ENCODE assay signal across 7 cellular contexts in the genomic region with DNA sequence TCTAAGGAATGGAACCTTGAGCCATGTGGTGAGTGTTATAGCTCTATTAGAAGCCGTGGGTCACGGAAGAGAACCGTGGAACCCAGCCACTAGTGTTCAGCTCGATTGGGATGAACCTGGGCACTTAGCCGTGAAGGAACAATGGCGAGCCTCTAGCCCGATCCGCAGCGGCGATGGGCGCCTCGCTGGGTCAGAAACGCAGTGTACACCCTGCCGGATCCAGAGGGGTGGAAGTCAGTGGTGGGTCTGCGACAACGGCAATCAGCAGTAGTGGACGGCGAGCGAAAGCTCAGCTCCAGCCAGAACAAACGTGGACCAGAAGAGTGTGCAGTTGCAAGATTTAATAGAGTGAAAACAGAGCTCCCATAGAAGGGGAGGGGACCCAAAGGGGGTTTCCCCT. TPM values are rescaled to one million over a fixed set of nuclear protein-coding genes. Genes with fewer than 3 reads are reported as not detected.
"Had no signal": no experiment of that assay in that cellular context is flagged by ENCODE, and none has a peak within 500 bp of the region (broad histone marks: within the 10 kb centered on the region; RNA-seq: fewer than 3 reads in every experiment).

No MANE protein-coding gene starts in this region.

RNA-seq across cellular contexts. Expression of a gene that starts 13.2 kb away (rescaled TPM):
- total RNA-seq: GM23248, H4, H7, HFFc6, HT1080, IMR-90, K562 had no signal
- polyA plus RNA-seq: GM23248, IMR-90, K562 had no signal

RNA-seq across cellular contexts. Expression of a gene that starts 18.3 kb away (rescaled TPM):
- total RNA-seq: GM23248, H4, H7, HFFc6, IMR-90 had no signal
- polyA plus RNA-seq: GM23248, IMR-90 had no signal
